13 cellular contexts compared by ENCODE assay signal in the genomic region with DNA sequence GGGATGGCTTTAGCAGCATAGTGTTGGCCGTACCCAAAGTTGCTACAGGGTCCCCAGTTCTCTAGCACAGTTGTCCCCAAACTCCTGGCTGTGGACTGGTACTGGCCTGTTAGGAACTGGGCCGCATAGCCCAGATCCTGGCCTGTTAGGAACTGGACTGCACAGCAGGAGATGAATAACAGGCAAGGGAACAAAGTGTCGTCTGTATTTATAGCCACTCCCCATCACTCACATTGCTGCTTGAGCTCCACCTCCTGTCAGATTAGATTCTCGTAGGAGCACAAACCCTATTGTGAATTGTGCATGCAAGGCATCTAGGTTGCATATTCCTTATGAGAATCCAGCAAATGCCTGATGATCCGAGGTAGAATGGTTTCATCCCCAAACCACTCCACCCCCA.
DNase-seq lines count a peak whose midpoint lies in the region; ATAC-seq and TF ChIP-seq lines count a peak whose summit lies in the region.
"Had no signal": no experiment of that assay in that cellular context is flagged by ENCODE, and none has a peak within 500 bp of the region (broad histone marks: within the 10 kb centered on the region; RNA-seq: fewer than 3 reads in every experiment).

No MANE protein-coding gene starts in this region.

- DNase-seq in SK-MEL-5 (ENCODE audit: low read depth, low spot score) (peak; percentile 40), medulla oblongata (ENCODE audit: extremely low spot score) (peak; percentile 46), retina (peak; percentile 53), NAMALWA (ENCODE audit: low spot score) (no peak), ecto neural progenitor cell (ENCODE audit: low spot score) (no peak)
- DNase-seq: Caco-2; CD8-positive, alpha-beta T cell; DMS53; GF-D8; HCEC 1CT; HFFc6 had no signal

- ATAC-seq in GM18505 (IDR thresholded peaks at IDR 0.05; ENCODE audit: unreplicated experiment): no peak
- no peak for ATAC-seq in esophagus mucosa
- ATAC-seq: CD8-positive, alpha-beta T cell had no signal

- TF ChIP-seq POLR2A in GM18505 (IDR thresholded peaks at IDR 0.05; ENCODE audit: borderline replicate concordance, extremely low read depth, insufficient read depth, insufficient read length): no peak

- in situ Hi-C loops in SK-MEL-5 (cut with HindIII; ENCODE audit: low pct_unique_long_range_greater_than_20kb, low sequenced_read_pairs): no loop called here

Comparison
In these comparisons a context has a peak if more than half of its experiments do, and no peak if none do; other contexts are left out.
1. DNase-seq: peak in SK-MEL-5 (single experiment), medulla oblongata (single experiment) and retina (single experiment); none in NAMALWA (single experiment) and ecto neural progenitor cell (single experiment).